In genomic region chr22:28463408-28463807, GRCh38 we compare ENCODE assay signal across 5 cellular contexts.
DNase-seq lines count a peak whose midpoint lies in the region; ATAC-seq, FAIRE-seq and TF ChIP-seq lines count a peak whose summit lies in the region.
"Not testable (repeated sequence)": the region's sequence is repeated elsewhere in the genome, so short reads cannot be mapped to it uniquely, and the experiment has no call there.

No MANE protein-coding gene starts in this region.

- H3K27ac Mint-ChIP-seq in nephron progenitor cell, result peak overlapping the region; percentile 31

- intact Hi-C loops in GM12878 (cut with micrococcal nuclease; ENCODE audit: unreplicated experiment); K562 (cut with micrococcal nuclease): not testable (repeated sequence)

- H3K27me3 Mint-ChIP-seq in nephron progenitor cell (ENCODE audit: low read depth, poor library complexity), result not testable (repeated sequence)

- H3K4me1 ChIP-seq in HEK293 (ENCODE audit: control insufficient read depth, insufficient read depth, low read length); GM12878 (ENCODE audit: control insufficient read depth, insufficient read depth, low read length); K562 (replicated peaks in 1 of 2; ENCODE audit: control insufficient read depth in 2 of 2, insufficient read depth in 2 of 2, low read length in 2 of 2): not testable (repeated sequence)

- H3K9ac ChIP-seq in GM12878 (ENCODE audit: control insufficient read depth, insufficient read depth, low read length); K562 (ENCODE audit: insufficient read depth in 1 of 2, low read depth in 2 of 2, low read length in 2 of 2): not testable (repeated sequence)

- H3K4me1 Mint-ChIP-seq in nephron progenitor cell, result not testable (repeated sequence)

- H4K20me1 ChIP-seq in GM12878 (ENCODE audit: control insufficient read depth, insufficient read depth); K562 (replicated peaks; ENCODE audit: control insufficient read depth, insufficient read depth, low read length): not testable (repeated sequence)

- TF ChIP-seq CTCF in HEK293 (tag by site-specific recombination; IDR thresholded peaks at IDR 0.05); GM12878 (IDR thresholded peaks at IDR 0.05 in 2 of 3, conservative IDR thresholded peaks at IDR 0.05 in 1 of 3; ENCODE audit: control insufficient read depth in 2 of 3, extremely low read depth in 1 of 3, insufficient read depth in 1 of 3, low read depth in 3 of 3, low read length in 3 of 3); K562 (IDR thresholded peaks at IDR 0.05 in 2 of 3, conservative IDR thresholded peaks at IDR 0.05 in 1 of 3; ENCODE audit: insufficient read depth in 2 of 3, low read depth in 1 of 3, low read length in 3 of 3); nephron progenitor cell (IDR thresholded peaks at IDR 0.05): not testable (repeated sequence)

- not testable (repeated sequence) for H2AFZ ChIP-seq in GM12878 (ENCODE audit: control insufficient read depth, low read depth, low read length); K562 (ENCODE audit: low read depth, low read length)

- not testable (repeated sequence) for TF ChIP-seq RAD21 in GM12878 (IDR thresholded peaks at IDR 0.05; ENCODE audit: insufficient read depth, low read depth, low read length); K562 (CRISPR knock-in tag; conservative IDR thresholded peaks at IDR 0.05 in 1 of 2, IDR thresholded peaks at IDR 0.05 in 1 of 2)

- not testable (repeated sequence) for BruUV-seq in GM12878 (replicated peaks; lab: Mats Ljungman, UMichigan); K562 (replicated peaks; lab: Mats Ljungman, UMichigan)

- CTCF ChIA-PET in HEK293 (lab: Yijun Ruan, JAX), result interaction anchor here (0.5 to 0.6 kb wide), 2 partner anchors 492 to 1525 kb away, joined by 4 read pairs; no protein-coding TSS in a partner anchor
- CTCF ChIA-PET in GM12878 (lab: Yijun Ruan, JAX); K562 (lab: Yijun Ruan, JAX; ENCODE audit: low intra/inter-chr PET ratio): not testable (repeated sequence)

- POLR2A ChIA-PET in HEK293 (lab: Yijun Ruan, JAX); GM12878 (lab: Charles Lee); K562 (lab: Yijun Ruan, JAX): not testable (repeated sequence)

- not testable (repeated sequence) for H3K9me3 ChIP-seq in HEK293 (ENCODE audit: control insufficient read depth, insufficient read depth, low read depth, low read length); GM12878 (replicated peaks; ENCODE audit: control insufficient read depth, insufficient read depth, low read length); K562 (replicated peaks; ENCODE audit: control insufficient read depth, insufficient read depth, low read depth, low read length)

- RAD21 ChIA-PET in GM12878 (lab: Charles Lee; ENCODE audit: unreplicated experiment), result not testable (repeated sequence)

- not testable (repeated sequence) for TF ChIP-seq EP300 in GM12878 (IDR thresholded peaks at IDR 0.05; ENCODE audit: borderline replicate concordance in 1 of 2, control insufficient read depth in 1 of 2, low read depth in 2 of 2, low read length in 2 of 2); K562 (IDR thresholded peaks at IDR 0.05; ENCODE audit: low read length)

- H3K27me3 ChIP-seq in GM12878 (replicated peaks in 1 of 2; ENCODE audit: control insufficient read depth in 2 of 2, insufficient read depth in 2 of 2, low read length in 1 of 2); K562 (ENCODE audit: control insufficient read depth in 2 of 2, insufficient read depth in 2 of 2, low read length in 2 of 2): not testable (repeated sequence)

- H3K4me2 ChIP-seq in GM12878 (ENCODE audit: control insufficient read depth, insufficient read depth); K562 (ENCODE audit: insufficient read depth, low read length): not testable (repeated sequence)

- not testable (repeated sequence) for H3K36me3 ChIP-seq in HEK293 (ENCODE audit: control insufficient read depth in 2 of 2, insufficient read depth in 1 of 2, low read length in 2 of 2); GM12878 (ENCODE audit: control insufficient read depth in 2 of 2, insufficient read depth in 2 of 2, low read length in 1 of 2); K562 (ENCODE audit: control insufficient read depth, insufficient read depth, low read length)

- not testable (repeated sequence) for H3K36me3 Mint-ChIP-seq in nephron progenitor cell (ENCODE audit: low read depth)

- FAIRE-seq in GM12878 (lab: Jason Lieb, UNC) (peak; percentile 38), urothelium cell line (lab: Jason Lieb, UNC) (peak; percentile 92)
- FAIRE-seq in K562 (lab: Jason Lieb, UNC), result not testable (repeated sequence)

- DNase-seq in GM12878 (ENCODE audit: low read depth, low spot score); K562 (ENCODE audit: extremely low read depth in 1 of 4, low spot score in 3 of 4); nephron progenitor cell; urothelium cell line (ENCODE audit: low spot score): not testable (repeated sequence)

- not testable (repeated sequence) for H3K9me1 ChIP-seq in K562 (ENCODE audit: control insufficient read depth, insufficient read depth, low read length)

- not testable (repeated sequence) for H3K4me3 ChIP-seq in HEK293 (ENCODE audit: low read depth, low read length); GM12878; K562

- in situ Hi-C loops in GM12878 (cut with MboI); K562 (cut with MboI): not testable (repeated sequence)

- H3K9me3 Mint-ChIP-seq in nephron progenitor cell, result not testable (repeated sequence)

- not testable (repeated sequence) for H3K79me2 ChIP-seq in GM12878 (ENCODE audit: control insufficient read depth, insufficient read depth, low read length); K562 (ENCODE audit: control insufficient read depth, insufficient read depth, low read length)

- H3K4me3 Mint-ChIP-seq in nephron progenitor cell, result not testable (repeated sequence)

- WGBS in GM12878 (ENCODE audit: insufficient coverage, insufficient replicate concordance, low lambda C conversion rate, missing lambda C conversion rate), result 67% methylated on average over 1 of the region's 1 CpG
- WGBS in K562 (ENCODE audit: insufficient coverage, low coverage, missing lambda C conversion rate), result no CpG with 5 or more reads among the region's 1 CpG

- SMC1A ChIA-PET in GM12878 (lab: Charles Lee; ENCODE audit: uncharacterized antibody, unreplicated experiment), result not testable (repeated sequence)

- not testable (repeated sequence) for TF ChIP-seq POLR2A in GM12878 (IDR thresholded peaks at IDR 0.05; ENCODE audit: low read depth, low read length); K562 (conservative IDR thresholded peaks at IDR 0.05)

- ATAC-seq in GM12878, K562: not testable (repeated sequence)

- not testable (repeated sequence) for H3K27ac ChIP-seq in HEK293 (ENCODE audit: extremely low read depth, low read depth, low read length); GM12878 (ENCODE audit: control insufficient read depth, insufficient read depth); K562 (ENCODE audit: extremely low read depth, low read depth, low read length)

TF ChIP-seq in HEK293, 187 proteins besides CTCF, POLR2A, EP300 and RAD21 (continues in another document):
- TF ChIP-seq ZNF146 (tag by site-specific recombination; IDR thresholded peaks at IDR 0.05) (peak; percentile 97), ZNF580 (tag by site-specific recombination; IDR thresholded peaks at IDR 0.05) (peak; percentile 82)

TF ChIP-seq in K562, 482 proteins besides CTCF, POLR2A, EP300 and RAD21:
- peak; percentile 28 for TF ChIP-seq RBM25 (IDR thresholded peaks at IDR 0.05; ENCODE audit: low read depth, low read length, severe bottlenecking)
- peak; percentile 60 for TF ChIP-seq ZNF146 (CRISPR knock-in tag; IDR thresholded peaks at IDR 0.05; ENCODE audit: unreplicated experiment)
- 0 out of 2 replicates have a peak, but pooled peaks have one; percentile 13 for TF ChIP-seq BCOR (IDR thresholded peaks at IDR 0.05)
